15 cellular contexts compared by ENCODE assay signal in the genomic region with DNA sequence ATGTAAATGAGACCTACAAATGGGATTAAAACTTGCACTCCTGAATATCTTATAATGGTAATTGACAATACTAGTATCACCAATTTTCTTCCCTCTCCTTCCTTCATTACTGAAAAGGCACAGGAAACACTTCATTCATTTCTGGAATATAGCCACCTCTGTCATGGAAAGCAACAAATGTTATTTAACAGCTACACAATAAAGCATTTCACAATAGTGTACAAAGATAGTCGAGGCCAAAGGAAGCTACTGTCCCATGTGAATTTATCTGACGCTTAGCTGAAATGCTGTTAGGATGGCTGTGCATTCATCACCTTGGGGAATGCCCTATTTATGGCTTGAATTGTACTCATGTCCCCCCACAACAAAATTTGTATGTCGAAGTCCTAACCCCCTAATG.
"Had no signal": no experiment of that assay in that cellular context is flagged by ENCODE, and none has a peak within 500 bp of the region (broad histone marks: within the 10 kb centered on the region; RNA-seq: fewer than 3 reads in every experiment).

No MANE protein-coding gene starts in this region.

- H3K9me3 ChIP-seq: testis, upper lobe of left lung had no signal

- H3K36me3 ChIP-seq: upper lobe of left lung had no signal

- DNase-seq: activated CD4-positive, alpha-beta T cell treated with anti-CD3 and anti-CD28 coated beads for 4 hours; activated gamma-delta T cell treated with Interleukin-2 at 50 U/mL for 16 hours; effector memory CD4-positive, alpha-beta T cell; hypothalamus; left ventricle myocardium superior; natural killer cell; stimulated activated naive CD8-positive, alpha-beta T cell treated with anti-CD3 and anti-CD28 coated beads, Interleukin-15, amount 100 ng/mL, for 72 hours; T-helper 2 cell; testis; upper lobe of left lung had no signal

- ATAC-seq: natural killer cell; stimulated activated naive CD8-positive, alpha-beta T cell treated with anti-CD3 and anti-CD28 coated beads, Interleukin-15, amount 100 ng/mL, for 72 hours; WTC11 had no signal

- H3K27ac Mint-ChIP-seq: activated naive CD8-positive, alpha-beta T cell; natural killer cell; stimulated activated naive CD8-positive, alpha-beta T cell treated with anti-CD3 and anti-CD28 coated beads, Interleukin-15, amount 100 ng/mL, for 72 hours; WTC11 had no signal

- H3K4me1 ChIP-seq: testis, upper lobe of left lung had no signal

- H3K36me3 Mint-ChIP-seq: brain, natural killer cell, WTC11 had no signal

- H3K27ac ChIP-seq: coronary artery, testis, upper lobe of left lung had no signal

- H3K4me3 Mint-ChIP-seq: activated naive CD8-positive, alpha-beta T cell; brain; central memory CD8-positive, alpha-beta T cell; natural killer cell; stimulated activated naive CD8-positive, alpha-beta T cell treated with anti-CD3 and anti-CD28 coated beads, Interleukin-15, amount 100 ng/mL, for 72 hours; WTC11 had no signal

- H3K4me1 Mint-ChIP-seq: central memory CD8-positive, alpha-beta T cell; natural killer cell had no signal

- H3K9me3 Mint-ChIP-seq: central memory CD8-positive, alpha-beta T cell had no signal

- H3K4me3 ChIP-seq: coronary artery, testis, upper lobe of left lung had no signal

- H3K27me3 ChIP-seq: testis, upper lobe of left lung had no signal

- H3K27me3 Mint-ChIP-seq: activated naive CD8-positive, alpha-beta T cell; central memory CD8-positive, alpha-beta T cell; stimulated activated naive CD8-positive, alpha-beta T cell treated with anti-CD3 and anti-CD28 coated beads, Interleukin-15, amount 100 ng/mL, for 72 hours had no signal
